In the genomic region with DNA sequence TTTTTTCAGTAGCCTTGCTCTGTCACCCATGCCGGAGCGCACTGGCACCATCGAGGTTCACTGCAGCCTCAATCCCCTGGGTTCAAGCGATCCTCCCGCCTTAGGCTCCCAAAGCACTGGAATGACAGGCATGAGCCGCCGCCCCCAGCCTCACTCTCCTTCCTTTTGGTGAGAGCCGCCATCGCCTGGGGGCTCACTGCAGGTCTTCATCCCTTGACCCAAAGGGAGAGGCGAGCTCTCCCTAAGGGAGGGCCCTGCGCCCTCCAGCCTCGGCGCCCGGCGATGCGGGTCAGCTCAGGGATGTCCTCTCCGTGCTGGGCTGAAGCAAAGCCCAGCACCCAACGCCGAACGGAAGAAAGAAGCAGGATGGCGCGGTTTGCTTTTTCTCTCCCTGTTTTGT, we compare ENCODE assay signal across 1 cellular context.
TF ChIP-seq lines count a peak whose summit lies in the region.

No MANE protein-coding gene starts in this region.

TF ChIP-seq in HepG2, 621 proteins besides CTCF, POLR2A, EP300 and RAD21:
- peak; percentile 3 for TF ChIP-seq AGO2 (optimal IDR thresholded peaks at IDR 0.05; ENCODE audit: low read depth, low read length)
- TF ChIP-seq ZNF891 (CRISPR knock-in tag; IDR thresholded peaks at IDR 0.05) = no peak
